In the genomic region with DNA sequence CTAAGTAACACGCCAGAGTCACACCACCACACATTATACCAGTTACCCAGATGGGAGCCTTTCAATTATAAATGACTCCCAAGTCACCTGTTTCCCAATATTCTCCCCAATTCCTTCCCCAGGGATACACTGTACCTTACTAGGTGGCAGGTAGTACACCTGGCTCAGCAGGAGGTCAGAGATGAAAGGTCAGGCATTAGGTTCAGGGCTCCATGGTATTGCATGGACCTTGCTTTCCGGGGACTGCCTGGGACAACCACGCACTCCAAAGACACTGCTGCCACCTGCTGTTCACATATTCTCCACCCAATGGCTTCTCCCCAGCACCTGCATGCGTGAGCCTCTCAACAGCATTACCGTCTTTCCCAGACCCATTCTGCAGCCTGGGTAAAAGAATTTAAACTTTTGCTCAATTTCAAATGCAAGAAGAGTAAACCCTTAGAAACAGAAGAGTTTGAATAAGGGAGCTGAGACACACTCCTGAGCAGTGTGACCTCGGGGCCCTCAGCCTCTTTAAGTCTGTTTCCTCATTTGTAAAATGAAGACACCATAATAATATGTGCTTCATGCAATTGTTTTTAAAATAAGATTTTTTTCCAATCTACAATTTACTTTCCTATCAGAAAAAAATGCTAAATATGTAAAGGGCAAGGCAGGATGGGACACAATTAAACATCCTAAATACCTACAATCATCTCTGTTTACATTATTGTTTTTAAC, we compare ENCODE assay signal across 7 cellular contexts. TPM values are rescaled to one million over a fixed set of nuclear protein-coding genes. Genes with fewer than 3 reads are reported as not detected.
DNase-seq lines count a peak whose midpoint lies in the region; ATAC-seq, FAIRE-seq and TF ChIP-seq lines count a peak whose summit lies in the region.

No MANE protein-coding gene starts in this region.

- no peaks in the 10 kb centered on the region for H3K36me3 Mint-ChIP-seq in type B pancreatic cell

- peak; percentile 96 to 100 (median 100) for ATAC-seq in pancreas

- H4K20me1 ChIP-seq in MM.1S (ENCODE audit: insufficient read depth, low read length) = no peaks in the 10 kb centered on the region

- H3K4me1 Mint-ChIP-seq in type B pancreatic cell (ENCODE audit: unreplicated experiment) = peaks cover 10% of the 10 kb centered on the region

- H3K4me1 ChIP-seq in MM.1S (ENCODE audit: low read length) = no peaks in the 10 kb centered on the region
- H3K4me1 ChIP-seq in pancreas = peaks cover 0 to 3% (median 0%) of the 10 kb centered on the region in 3 donors

- peak; percentile 63 for DNase-seq in MM.1S
- peak; percentile 83 for DNase-seq in SK-MEL-5 (ENCODE audit: low read depth, low spot score)
- peak; percentile 86 for DNase-seq in activated effector memory CD4-positive, alpha-beta T cell treated with anti-CD3 and anti-CD28 coated beads, Interleukin-2, amount 50 U/mL, for 16 hours
- peak; percentile 60 for DNase-seq in germinal center (ENCODE audit: low spot score)
- peak; percentile 67 to 87 (median 78) for DNase-seq in pancreas
- DNase-seq in type B pancreatic cell (ENCODE audit: extremely low spot score, unreplicated experiment) = peak; percentile 78

- no peaks in the 10 kb centered on the region for H3K27me3 Mint-ChIP-seq in type B pancreatic cell

- H3K79me2 ChIP-seq in MM.1S (ENCODE audit: low read length) = no peaks in the 10 kb centered on the region

- H3K9me3 ChIP-seq in MM.1S (replicated peaks; ENCODE audit: insufficient read depth, low read length) (no peaks in the 10 kb centered on the region), pancreas (no peaks in the 10 kb centered on the region)

- no peak for FAIRE-seq in pancreas (lab: Jason Lieb, UNC)

- H3F3A ChIP-seq in MM.1S (ENCODE audit: insufficient read depth, low read length) = no peaks in the 10 kb centered on the region

- intact Hi-C loops in pancreas (cut with DNase I) = loop anchor here in 2 of 3 donors (5.0 to 10.0 kb wide), 2 partner anchors 309 to 311 kb away; no protein-coding TSS in a partner anchor

- no peaks in the 10 kb centered on the region for H3K9me3 Mint-ChIP-seq in type B pancreatic cell

- H3K36me3 ChIP-seq in MM.1S (replicated peaks; ENCODE audit: insufficient read depth, low read length) = no peaks in the 10 kb centered on the region
- no peaks in the 10 kb centered on the region for H3K36me3 ChIP-seq in pancreas

- H2AFZ ChIP-seq in MM.1S (ENCODE audit: low read length) = 0 out of 2 replicates have a peak overlapping the region, but pooled peaks have one; percentile 1

- H3K9me2 ChIP-seq in MM.1S (replicated peaks; ENCODE audit: insufficient read depth, low read length) = no peaks in the 10 kb centered on the region

- no peak overlapping the region for H3K4me2 ChIP-seq in MM.1S (ENCODE audit: low read depth, low read length)

- TF ChIP-seq CTCF in GM12874 (IDR thresholded peaks at IDR 0.05; ENCODE audit: insufficient read depth, low read depth, low read length) = peak; percentile 86
- peak; percentile 86 for TF ChIP-seq CTCF in MM.1S (IDR thresholded peaks at IDR 0.05; ENCODE audit: low read length)
- TF ChIP-seq CTCF in pancreas (IDR thresholded peaks at IDR 0.05) = peak; percentile 60 to 81 (median 78)
- peak; percentile 90 for TF ChIP-seq CTCF in type B pancreatic cell (conservative IDR thresholded peaks at IDR 0.05)

- H3K27me3 ChIP-seq in MM.1S (replicated peaks; ENCODE audit: insufficient read depth, low read length) (no peaks in the 10 kb centered on the region), pancreas (no peaks in the 10 kb centered on the region)

- H3K9ac ChIP-seq in MM.1S (ENCODE audit: low read length) = no peak overlapping the region

- H3K4me3 Mint-ChIP-seq in type B pancreatic cell = no peak overlapping the region

- no peak overlapping the region for H3K27ac ChIP-seq in MM.1S (ENCODE audit: low read length)
- H3K27ac ChIP-seq in pancreas = no peak overlapping the region

- H3K4me3 ChIP-seq in MM.1S (ENCODE audit: low read length) (no peak overlapping the region), pancreas (no peak overlapping the region)

- no peak overlapping the region for H3K27ac Mint-ChIP-seq in type B pancreatic cell

- 26 to 27% methylated on average over 6 of the region's 6 CpGs for WGBS in pancreas, 2 donors

- in situ Hi-C loops in SK-MEL-5 (cut with HindIII; ENCODE audit: low pct_unique_long_range_greater_than_20kb, low sequenced_read_pairs) = no loop called here

RNA-seq across cellular contexts. Expression of gene LACTB, which starts 28.0 kb away (rescaled TPM):
- total RNA-seq in SK-MEL-5 (2014; rRNA removed; shearing (Covaris generic)) = 13.7 and 16.4 TPM in 2 replicates
- polyA plus RNA-seq in SK-MEL-5 (2015; cell fraction: cytosol; rRNA removed) = 10.0 and 12.5 TPM in 2 replicates
- polyA plus RNA-seq in SK-MEL-5 (2015; cell fraction: nucleus; rRNA removed) = 9.2 and 11.3 TPM in 2 replicates
- total RNA-seq in pancreas = 10 to 100 TPM in 1 of 6 donors, 1 to 10 TPM in 5; 4.8 to 11.2 (median 6.6) TPM
- polyA plus RNA-seq in pancreas = 1 to 10 TPM; 6.0 to 7.3 TPM
- 10.9 and 12.6 TPM in 2 replicates for total RNA-seq in type B pancreatic cell (ENCODE audit: low replicate concordance)

RNA-seq across cellular contexts. Expression of gene TPM1, which starts 51.1 kb away (rescaled TPM):
- 29.8 and 30.5 TPM in 2 replicates for total RNA-seq in SK-MEL-5 (2014; rRNA removed; shearing (Covaris generic))
- 21.6 and 29.6 TPM in 2 replicates for polyA plus RNA-seq in SK-MEL-5 (2015; cell fraction: cytosol; rRNA removed)
- 26.2 and 33.5 TPM in 2 replicates for polyA plus RNA-seq in SK-MEL-5 (2015; cell fraction: nucleus; rRNA removed)
- total RNA-seq in pancreas (100 to 1,000 TPM; 114 to 359 (median 249) TPM), type B pancreatic cell (ENCODE audit: low replicate concordance) (343 and 447 TPM in 2 replicates)
- 100 to 1,000 TPM; 304 to 482 TPM for polyA plus RNA-seq in pancreas
